9 cellular contexts compared by ENCODE assay signal in genomic region chr22:22516992-22517391, GRCh38. TPM values are rescaled to one million over a fixed set of nuclear protein-coding genes. Genes with fewer than 3 reads are reported as not detected.
"Had no signal": no experiment of that assay in that cellular context is flagged by ENCODE, and none has a peak within 500 bp of the region (broad histone marks: within the 10 kb centered on the region; RNA-seq: fewer than 3 reads in every experiment).

No MANE protein-coding gene starts in this region.

- H3K27ac ChIP-seq: HL-60, KMS-11 had no signal

- ATAC-seq: HepG2 had no signal

- H3K4me3 Mint-ChIP-seq: IgD-negative memory B cell had no signal

- H3K9ac ChIP-seq: KMS-11 had no signal

- DNase-seq: IMR-90, KBM-7, KG1 had no signal

- H3K4me2 ChIP-seq: KMS-11 had no signal

- H3K9me3 Mint-ChIP-seq: IgD-negative memory B cell had no signal

- FAIRE-seq: HepG2, HTR-8/SVneo had no signal

- H3K36me3 Mint-ChIP-seq: IgD-negative memory B cell had no signal

- H3K27ac Mint-ChIP-seq: IgD-negative memory B cell had no signal

RNA-seq across cellular contexts. Expression of gene ZNF280A, which starts 3.1 kb away (rescaled TPM):
- total RNA-seq: HT-29, IMR-90 had no signal
- polyA plus RNA-seq: IgD-negative memory B cell, IMR-90 had no signal

RNA-seq across cellular contexts. Expression of gene ZNF280B, which starts 8.4 kb away (rescaled TPM):
- total RNA-seq: HT-29 had no signal

RNA-seq across cellular contexts. Expression of gene PRAME, which starts 42.1 kb away (rescaled TPM):
- total RNA-seq: HT-29, IMR-90 had no signal
- polyA plus RNA-seq: IgD-negative memory B cell, IMR-90 had no signal
